In the genomic region with DNA sequence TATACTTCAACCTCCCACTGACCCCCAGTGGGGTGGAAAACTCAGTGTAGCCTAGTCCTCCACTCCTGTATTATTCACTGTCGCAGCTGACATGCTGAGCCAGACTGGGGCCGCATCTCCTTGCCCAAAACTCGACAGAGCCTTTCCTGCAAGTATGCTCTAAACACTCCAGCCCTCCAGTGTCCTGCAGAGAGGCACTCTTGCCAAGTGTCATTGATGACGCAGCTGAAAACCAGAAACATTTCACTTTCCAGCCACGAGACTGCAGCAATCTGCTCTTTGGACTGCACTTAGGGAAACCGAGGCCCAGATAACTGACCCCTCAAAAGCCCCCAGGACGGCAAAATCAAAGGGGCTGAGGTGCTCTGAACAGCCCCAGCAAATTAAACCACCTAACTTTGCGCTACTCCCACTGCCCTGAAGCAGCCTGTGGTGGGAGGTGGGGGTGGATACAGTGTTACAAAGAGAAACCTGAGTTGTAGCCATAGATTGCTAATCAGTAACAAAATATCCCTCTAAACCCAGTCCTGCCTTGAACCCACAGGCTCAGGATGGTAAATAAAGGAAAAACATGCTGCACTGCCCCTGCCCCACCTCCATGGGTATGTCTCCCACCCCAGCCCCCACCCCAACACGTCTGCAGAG, we compare ENCODE assay signal across 8 cellular contexts. TPM values are rescaled to one million over a fixed set of nuclear protein-coding genes. Genes with fewer than 3 reads are reported as not detected.
DNase-seq lines count a peak whose midpoint lies in the region; ATAC-seq and TF ChIP-seq lines count a peak whose summit lies in the region.

No MANE protein-coding gene starts in this region.

- POLR2A ChIA-PET in Caco-2 (lab: Charles Lee) (interaction anchor here (1.2 to 1.4 kb wide), 2 partner anchors 21 to 121 kb away, joined by 4 to 9 read pairs; a partner anchor contains a TSS), PC-9 (lab: Charles Lee; ENCODE audit: unreplicated experiment) (no interaction called here)

- no peaks in the 10 kb centered on the region for H3K27me3 Mint-ChIP-seq in Caco-2 (ENCODE audit: insufficient read depth, unreplicated experiment)

- H3K9me3 ChIP-seq in Caco-2 (no peaks in the 10 kb centered on the region), PC-9 (ENCODE audit: insufficient read depth, low read depth) (no peaks in the 10 kb centered on the region)

- no peaks in the 10 kb centered on the region for H3F3A ChIP-seq in PC-9 (ENCODE audit: insufficient read depth, low read depth)

- intact Hi-C loops in Caco-2 (cut with micrococcal nuclease; ENCODE audit: unreplicated experiment) (loop anchor here (5.0 kb wide), 2 partner anchors 39 to 81 kb away; a partner anchor contains a TSS), PC-9 (cut with micrococcal nuclease; ENCODE audit: unreplicated experiment) (no loop called here)

- no peaks in the 10 kb centered on the region for H3K9me3 Mint-ChIP-seq in Caco-2 (ENCODE audit: unreplicated experiment)

- H3K4me3 Mint-ChIP-seq in Caco-2 (ENCODE audit: unreplicated experiment), result peak overlapping the region; percentile 88

- CTCF ChIA-PET in Caco-2 (lab: Charles Lee), result interaction anchor here (0.8 to 1.8 kb wide), 5 partner anchors 26 to 81 kb away, joined by 3 to 14 read pairs (median 5); no protein-coding TSS in a partner anchor
- CTCF ChIA-PET in PC-9 (lab: Charles Lee), result no interaction called here

- peaks cover 50% of the 10 kb centered on the region for H3K4me1 Mint-ChIP-seq in Caco-2 (ENCODE audit: low read depth, unreplicated experiment)

- H3K4me2 ChIP-seq in PC-9, result peak overlapping the region; percentile 75

- peaks cover 57% of the 10 kb centered on the region for H3K4me1 ChIP-seq in Caco-2
- peaks cover 16% of the 10 kb centered on the region for H3K4me1 ChIP-seq in PC-9 (replicated peaks; ENCODE audit: insufficient read depth)

- no peak for ATAC-seq in GM21619 (IDR thresholded peaks at IDR 0.05; ENCODE audit: unreplicated experiment)
- no peak for ATAC-seq in GM18909 (IDR thresholded peaks at IDR 0.05; ENCODE audit: poor library complexity, unreplicated experiment)

- H3K27me3 ChIP-seq in Caco-2 (replicated peaks; ENCODE audit: control insufficient read depth, insufficient read depth, low read length), result no peaks in the 10 kb centered on the region
- no peaks in the 10 kb centered on the region for H3K27me3 ChIP-seq in PC-9 (ENCODE audit: insufficient read depth, low read depth)

- no peaks in the 10 kb centered on the region for H3K9me2 ChIP-seq in PC-9 (ENCODE audit: insufficient read depth)

- H3K27ac Mint-ChIP-seq in Caco-2 (ENCODE audit: unreplicated experiment), result peak overlapping the region; percentile 50

- peaks cover 34% of the 10 kb centered on the region for H3K79me2 ChIP-seq in PC-9 (ENCODE audit: low read depth)

- H4K20me1 ChIP-seq in PC-9 (ENCODE audit: insufficient read depth), result no peaks in the 10 kb centered on the region

- no peak overlapping the region for H2AFZ ChIP-seq in PC-9

- BruUV-seq in Caco-2 (replicated peaks; lab: Mats Ljungman, UMichigan) (TSS peak; percentile 26), PC-9 (replicated peaks; lab: Mats Ljungman, UMichigan) (no TSS peak)

- TF ChIP-seq CTCF in Caco-2 (IDR thresholded peaks at IDR 0.05; ENCODE audit: insufficient read depth in 1 of 2, low read depth in 1 of 2, low read length in 1 of 2, severe bottlenecking in 1 of 2, unreplicated experiment in 1 of 2) (no peak), PC-9 (conservative IDR thresholded peaks at IDR 0.05) (no peak), fibroblast of mammary gland (conservative IDR thresholded peaks at IDR 0.05; ENCODE audit: control insufficient read depth, insufficient read depth, low read depth, low read length) (no peak)

- H3K36me3 Mint-ChIP-seq in Caco-2 (ENCODE audit: insufficient read depth, unreplicated experiment), result no peaks in the 10 kb centered on the region

- DNase-seq in Caco-2 (no peak), PC-9 (no peak), fibroblast of mammary gland (ENCODE audit: low read depth) (peak; percentile 28), pons (ENCODE audit: low spot score) (peak; percentile 70), NK-92 (lab: John Stamatoyannopoulos, UW; ENCODE audit: unreplicated experiment) (no peak), GOT3 (lab: John Stamatoyannopoulos, UW) (no peak)

- no peak overlapping the region for H3K27ac ChIP-seq in PC-9

- H3K36me3 ChIP-seq in Caco-2 (ENCODE audit: control insufficient read depth, insufficient read depth, low read length) (no peaks in the 10 kb centered on the region), PC-9 (ENCODE audit: low read depth) (no peaks in the 10 kb centered on the region)

- H3K4me3 ChIP-seq in Caco-2 (ENCODE audit: low read depth, low read length) (peak overlapping the region; percentile 67), PC-9 (peak overlapping the region; percentile 54), fibroblast of mammary gland (ENCODE audit: control insufficient read depth, low read depth, low read length) (no peak overlapping the region)

RNA-seq across cellular contexts. Expression of a gene that starts 2.6 kb away (rescaled TPM):
- total RNA-seq in Caco-2 (2022) (69.1 and 76.2 TPM in 2 replicates), PC-9 (2021) (21.2 and 24.8 TPM in 2 replicates)

RNA-seq across cellular contexts. Expression of a gene that starts 43.5 kb away (rescaled TPM):
- 2.1 and 2.9 TPM in 2 replicates for total RNA-seq in Caco-2 (2022)
- total RNA-seq in PC-9 (2021), result 0.28 and 0.48 TPM in 2 replicates

Comparison
In these comparisons a context has a peak if more than half of its experiments do, and no peak if none do; other contexts are left out.
1. DNase-seq: peak in fibroblast of mammary gland (single experiment) and pons (single experiment); none in Caco-2 (0 of 2), PC-9 (0 of 2), NK-92 (single experiment) and GOT3 (single experiment).